Comparison of ENCODE assay signal across 11 cellular contexts in genomic region chr22:40679249-40679963, GRCh38. TPM values are rescaled to one million over a fixed set of nuclear protein-coding genes. Genes with fewer than 3 reads are reported as not detected.
A peak's percentile ranks its signal among the peaks of the same experiment; 100 is the strongest.
DNase-seq lines count a peak whose midpoint lies in the region; ATAC-seq and TF ChIP-seq lines count a peak whose summit lies in the region.
"Had no signal": no experiment of that assay in that cellular context is flagged by ENCODE, and none has a peak within 500 bp of the region (broad histone marks: within the 10 kb centered on the region; RNA-seq: fewer than 3 reads in every experiment).

A gene with protein sequence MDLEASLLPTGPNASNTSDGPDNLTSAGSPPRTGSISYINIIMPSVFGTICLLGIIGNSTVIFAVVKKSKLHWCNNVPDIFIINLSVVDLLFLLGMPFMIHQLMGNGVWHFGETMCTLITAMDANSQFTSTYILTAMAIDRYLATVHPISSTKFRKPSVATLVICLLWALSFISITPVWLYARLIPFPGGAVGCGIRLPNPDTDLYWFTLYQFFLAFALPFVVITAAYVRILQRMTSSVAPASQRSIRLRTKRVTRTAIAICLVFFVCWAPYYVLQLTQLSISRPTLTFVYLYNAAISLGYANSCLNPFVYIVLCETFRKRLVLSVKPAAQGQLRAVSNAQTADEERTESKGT (plus strand): TSS chr22:40679484. CDS start chr22:40679653, 169 bp downstream.

- H3K23ac ChIP-seq in H9 (ENCODE audit: insufficient read length, low read depth, low read length): no peak within 1 kb of the TSS

- no peak within 1 kb of the TSS for H2AFZ ChIP-seq in H9 (ENCODE audit: low read length)

- no peak within 1 kb of the TSS for H3K56ac ChIP-seq in H9 (ENCODE audit: insufficient read length, low read depth, low read length)

- peak within 1 kb of the TSS; percentile 8 for H3K4me2 ChIP-seq in H9 (ENCODE audit: insufficient read depth, insufficient read length, low read length)
- peak within 1 kb of the TSS; percentile 81 for H3K4me2 ChIP-seq in skeletal muscle satellite cell (ENCODE audit: low read length)

- H3K4ac ChIP-seq in H9 (ENCODE audit: low read depth, low read length): no peak within 1 kb of the TSS

- peak within 1 kb of the TSS; percentile 60; the same call in 1 of the 2 replicates for H3K14ac ChIP-seq in H9 (ENCODE audit: insufficient read depth, low read length)

- H3K27ac ChIP-seq in H9 (ENCODE audit: insufficient read length, low read depth, low read length) (no peak within 1 kb of the TSS), spleen (no peak within 1 kb of the TSS)
- H3K27ac ChIP-seq: VCaP had no signal

- no peak within 1 kb of the TSS for H2BK20ac ChIP-seq in H9 (ENCODE audit: low read depth, low read length, poor library complexity, severe bottlenecking)

- ATAC-seq in natural killer cell treated with Interleukin-12 subunit alpha and Interleukin-12 subunit beta and Interleukin-15 and Interleukin-18, amount 100 ng/mL, for 72 hours: no peak

- H2BK15ac ChIP-seq in H9 (ENCODE audit: low read depth, low read length): no peak within 1 kb of the TSS

- H3K79me1 ChIP-seq in H9 (ENCODE audit: insufficient read depth, low read depth, low read length, poor library complexity, severe bottlenecking): no peaks in the 10 kb centered on the region

- WGBS in H9 (ENCODE audit: extremely low coverage, insufficient read length, low lambda C conversion rate): no CpG with 5 or more reads among the region's 21 CpGs
- WGBS in spleen, 5 donors: 24 to 34% (median 29%) methylated on average over 10 to 21 of the region's 21 CpGs

- H3K9me3 Mint-ChIP-seq in H9: no peaks in the 10 kb centered on the region
- H3K9me3 Mint-ChIP-seq in natural killer cell treated with Interleukin-12 subunit alpha and Interleukin-12 subunit beta and Interleukin-15 and Interleukin-18, amount 100 ng/mL, for 72 hours: no peaks in the 10 kb centered on the region

- H3K36me3 ChIP-seq in skeletal muscle satellite cell (ENCODE audit: insufficient read depth, low read length): no peaks in the 10 kb centered on the region
- no peaks in the 10 kb centered on the region for H3K36me3 ChIP-seq in spleen

- no peak for TF ChIP-seq CTCF in H9 (conservative IDR thresholded peaks at IDR 0.05)
- no peak for TF ChIP-seq CTCF in astrocyte of the cerebellum (IDR thresholded peaks at IDR 0.05; ENCODE audit: low read depth, low read length, missing control alignments)
- no peak for TF ChIP-seq CTCF in spleen (IDR thresholded peaks at IDR 0.05 in 8 of 11, conservative IDR thresholded peaks at IDR 0.05 in 3 of 11)

- no peak within 1 kb of the TSS for H4K5ac ChIP-seq in H9 (ENCODE audit: insufficient read length, low read depth, low read length)

- H3K18ac ChIP-seq in H9 (ENCODE audit: insufficient read length, low read depth, low read length): peak within 1 kb of the TSS; percentile 10

- no peaks in the 10 kb centered on the region for H3K23me2 ChIP-seq in H9 (ENCODE audit: insufficient read length, low read depth, low read length, poor library complexity, severe bottlenecking)

- no peak within 1 kb of the TSS for H4K91ac ChIP-seq in H9 (ENCODE audit: insufficient read length, low read depth, low read length)

- H2BK12ac ChIP-seq in H9 (ENCODE audit: insufficient read length, low read depth, low read length): no peak within 1 kb of the TSS

- no peak within 1 kb of the TSS for H2BK5ac ChIP-seq in H9 (ENCODE audit: insufficient read length, low read length)

- H3K9ac ChIP-seq in H9 (ENCODE audit: extremely low read depth, insufficient read length, low read length) (no peak within 1 kb of the TSS), skeletal muscle satellite cell (ENCODE audit: low read depth, low read length) (no peak within 1 kb of the TSS)

- no peak within 1 kb of the TSS for H4K8ac ChIP-seq in H9 (replicated peaks; ENCODE audit: insufficient read length, low read depth, low read length)

- no peak within 1 kb of the TSS for H3T11ph ChIP-seq in H9 (ENCODE audit: low read length)

- peak within 1 kb of the TSS in 2 of 3 experiments; percentile 53 to 79; a peak in 3 of 7 replicates for H3K27ac Mint-ChIP-seq in H9
- no peak within 1 kb of the TSS for H3K27ac Mint-ChIP-seq in natural killer cell treated with Interleukin-12 subunit alpha and Interleukin-12 subunit beta and Interleukin-15 and Interleukin-18, amount 100 ng/mL, for 72 hours

- intact Hi-C loops in spleen (cut with DNase I; ENCODE audit: low total_unique reads): no loop called here

- H3K4me1 Mint-ChIP-seq in H9: peaks cover 50 to 54% of the 10 kb centered on the region in 2 experiments
- H3K4me1 Mint-ChIP-seq in natural killer cell treated with Interleukin-12 subunit alpha and Interleukin-12 subunit beta and Interleukin-15 and Interleukin-18, amount 100 ng/mL, for 72 hours (ENCODE audit: low read depth in 2 of 2): peaks cover 14% of the 10 kb centered on the region in 2 donors

- peak within 1 kb of the TSS; percentile 19 for H3K4me3 ChIP-seq in astrocyte of the cerebellum (ENCODE audit: low read depth, low read length)
- peak within 1 kb of the TSS; percentile 58 for H3K4me3 ChIP-seq in skeletal muscle satellite cell (ENCODE audit: low read length)
- peak within 1 kb of the TSS in 1 of 8 donors; percentile 11 for H3K4me3 ChIP-seq in spleen

- DNase-seq in H9 (no peak), astrocyte of the cerebellum (ENCODE audit: low read depth) (no peak), iPS-NIHi7 (ENCODE audit: extremely low spot score) (peak; percentile 44), SKM-1 treated with dmso at 0.1 percent for 144 hours (lab: John Stamatoyannopoulos, UW; ENCODE audit: unreplicated experiment) (no peak), spleen (no peak)
- no peak for DNase-seq in natural killer cell treated with Interleukin-12 subunit alpha and Interleukin-12 subunit beta and Interleukin-15 and Interleukin-18, amount 100 ng/mL, for 72 hours (ENCODE audit: low spot score)
- DNase-seq: MM.1S; stimulated activated naive CD4-positive, alpha-beta T cell treated with Interleukin-2 at 50 U/mL for 16 hours had no signal

- no peak for TF ChIP-seq POLR2A in spleen (IDR thresholded peaks at IDR 0.05)

- H4K20me1 ChIP-seq in H9 (ENCODE audit: control insufficient read depth, insufficient read depth, insufficient read length): no peaks in the 10 kb centered on the region

- in situ Hi-C loops in astrocyte of the cerebellum (cut with HindIII; ENCODE audit: low sequenced_read_pairs): no loop called here

- no peak within 1 kb of the TSS for H2AK5ac ChIP-seq in H9 (ENCODE audit: insufficient read length, low read length)

- H3K27me3 ChIP-seq in H9 (ENCODE audit: insufficient read depth, low read length) (no peaks in the 10 kb centered on the region), skeletal muscle satellite cell (ENCODE audit: control insufficient read depth, insufficient read depth, low read length) (peaks cover 24% of the 10 kb centered on the region), spleen (replicated peaks in 1 of 7) (peaks cover 0 to 40% (median 7%) of the 10 kb centered on the region in 7 donors)

- H3K9me3 ChIP-seq in H9 (ENCODE audit: control insufficient read depth, low read depth, low read length) (no peaks in the 10 kb centered on the region), skeletal muscle satellite cell (replicated peaks; ENCODE audit: low read length) (no peaks in the 10 kb centered on the region), spleen (no peaks in the 10 kb centered on the region)

- no peak within 1 kb of the TSS for H2BK120ac ChIP-seq in H9 (ENCODE audit: low read depth, low read length, poor library complexity, severe bottlenecking)

- H3K4me3 Mint-ChIP-seq in H9: peak within 1 kb of the TSS; percentile 62 to 76
- no peak within 1 kb of the TSS for H3K4me3 Mint-ChIP-seq in natural killer cell treated with Interleukin-12 subunit alpha and Interleukin-12 subunit beta and Interleukin-15 and Interleukin-18, amount 100 ng/mL, for 72 hours

- peaks cover 11% of the 10 kb centered on the region for H3K4me1 ChIP-seq in H9 (ENCODE audit: insufficient read depth, low read length)
- peaks cover 26% of the 10 kb centered on the region for H3K4me1 ChIP-seq in skeletal muscle satellite cell (ENCODE audit: control insufficient read depth, insufficient read depth, low read length)
- H3K4me1 ChIP-seq in spleen: peaks cover 0 to 36% (median 19%) of the 10 kb centered on the region in 6 donors

- H3K27me3 Mint-ChIP-seq in H9 (ENCODE audit: low read depth): peaks cover 4% of the 10 kb centered on the region; the same call in 1 of the 2 replicates
- peaks cover 24 to 28% of the 10 kb centered on the region in 2 donors for H3K27me3 Mint-ChIP-seq in natural killer cell treated with Interleukin-12 subunit alpha and Interleukin-12 subunit beta and Interleukin-15 and Interleukin-18, amount 100 ng/mL, for 72 hours

- H3K79me2 ChIP-seq in H9 (ENCODE audit: insufficient read depth, low read length): no peaks in the 10 kb centered on the region

- H3K36me3 Mint-ChIP-seq in H9 (ENCODE audit: insufficient read depth in 1 of 3, low read depth in 3 of 3): peaks cover 0 to 10% (median 6%) of the 10 kb centered on the region in 3 experiments; a peak in 4 of 7 replicates
- H3K36me3 Mint-ChIP-seq in natural killer cell treated with Interleukin-12 subunit alpha and Interleukin-12 subunit beta and Interleukin-15 and Interleukin-18, amount 100 ng/mL, for 72 hours: no peaks in the 10 kb centered on the region

RNA-seq across cellular contexts. Expression of the gene that starts here (rescaled TPM):
- total RNA-seq in H9 (2021) (2.8 and 2.9 TPM in 2 replicates), spleen (under 1 TPM in 2 of 7 donors, not detected in 5; 0.36 to 0.70 TPM)
- total RNA-seq in skeletal muscle satellite cell (2012; rRNA removed): 1.5 TPM in 1 of 2 replicates, not detected in the other
- total RNA-seq in natural killer cell treated with Interleukin-12 subunit alpha and Interleukin-12 subunit beta and Interleukin-15 and Interleukin-18, amount 100 ng/mL, for 72 hours: not detected
- polyA plus RNA-seq in spleen: under 1 TPM; 0.10 to 0.23 (median 0.17) TPM
- total RNA-seq: pulmonary artery endothelial cell had no signal

Comparison
In these comparisons a context has a peak if more than half of its experiments do, and no peak if none do; other contexts are left out.
1. H3K27ac Mint-ChIP-seq: peak in H9 (2 of 3); none in natural killer cell treated with Interleukin-12 subunit alpha and Interleukin-12 subunit beta and Interleukin-15 and Interleukin-18, amount 100 ng/mL, for 72 hours (0 of 2).